Comparison of ENCODE assay signal across 32 cellular contexts in genomic region chr5:130884033-130884432, GRCh38.
"Had no signal": no experiment of that assay in that cellular context is flagged by ENCODE, and none has a peak within 500 bp of the region (broad histone marks: within the 10 kb centered on the region; RNA-seq: fewer than 3 reads in every experiment).

No MANE protein-coding gene starts in this region.

- H3K4me3 Mint-ChIP-seq: activated CD4-positive, alpha-beta T cell treated with anti-CD3 and anti-CD28 coated beads, Interleukin-2, amount 10 ng/mL, durations not matched to agents 24 days and 14 days; activated CD8-positive, alpha-beta T cell treated with anti-CD3 and anti-CD28 coated beads for 36 hours; activated naive CD8-positive, alpha-beta T cell treated with anti-CD3 and anti-CD28 coated beads for 36 hours; activated T-cell treated with anti-CD3 and anti-CD28 coated beads, Interleukin-2, amount 50 U/mL, for 72 hours; activated T-helper 17 cell treated with anti-CD3 and anti-CD28 coated beads, Interleukin-2, amount 50 U/mL, for 72 hours had no signal

- H3K4me3 ChIP-seq: ascending aorta, cardiac muscle cell, MG63, PC-9, SJCRH30, SK-N-MC had no signal

- H3K9me3 ChIP-seq: ascending aorta, MG63, SJCRH30 had no signal

- DNase-seq: activated CD4-positive, alpha-beta T cell treated with anti-CD3 and anti-CD28 coated beads, Interleukin-2, amount 10 ng/mL, durations not matched to agents 24 days and 14 days; activated CD4-positive, alpha-beta T cell treated with anti-CD3 and anti-CD28 coated beads, Interleukin-2, amount 50 U/mL, for 4 hours; activated CD4-positive, CD25-positive, alpha-beta regulatory T cell; activated CD8-positive, alpha-beta T cell treated with anti-CD3 and anti-CD28 coated beads for 36 hours; activated effector memory CD4-positive, alpha-beta T cell treated with anti-CD3 and anti-CD28 coated beads, Interleukin-2, amount 50 U/mL, for 16 hours; activated naive CD4-positive, alpha-beta T cell; activated naive CD4-positive, alpha-beta T cell treated with anti-CD3 and anti-CD28 coated beads, Interleukin-2, amount 50 U/mL, for 16 hours; activated naive CD8-positive, alpha-beta T cell treated with anti-CD3 and anti-CD28 coated beads for 36 hours; activated T-cell treated with anti-CD3 and anti-CD28 coated beads, Interleukin-2, amount 50 U/mL, for 1 hour; activated T-cell treated with anti-CD3 and anti-CD28 coated beads, Interleukin-2, amount 50 U/mL, for 72 hours; amygdala; Kasumi-1; KG1; MG63; NCI-H1048; NCI-H1105 treated with DMSO at 0.1 percent for 48 hours; NCI-H1436; NCI-H1694; NCI-H1930; NCI-H345; NCI-H524 treated with DMSO at 0.1 percent for 48 hours; NCI-H748 treated with DMSO at 0.1 percent for 48 hours; NK-92 treated with Interleukin-12 subunit alpha and Interleukin-12 subunit beta, amount 100 ng/mL, for 24 hours; PC-9; Right ventricle myocardium superior; SJCRH30; T1000; WERI-Rb-1 had no signal

- H3K27ac Mint-ChIP-seq: activated CD4-positive, alpha-beta T cell treated with anti-CD3 and anti-CD28 coated beads, Interleukin-2, amount 10 ng/mL, durations not matched to agents 24 days and 14 days; activated CD8-positive, alpha-beta T cell treated with anti-CD3 and anti-CD28 coated beads for 36 hours; activated naive CD8-positive, alpha-beta T cell treated with anti-CD3 and anti-CD28 coated beads for 36 hours; activated T-cell treated with anti-CD3 and anti-CD28 coated beads, Interleukin-2, amount 50 U/mL, for 72 hours; activated T-helper 17 cell treated with anti-CD3 and anti-CD28 coated beads, Interleukin-2, amount 50 U/mL, for 72 hours had no signal

- H3K4me1 Mint-ChIP-seq: activated T-helper 17 cell treated with anti-CD3 and anti-CD28 coated beads, Interleukin-2, amount 50 U/mL, for 72 hours had no signal

- H3K4me1 ChIP-seq: ascending aorta, SJCRH30 had no signal

- H3K36me3 Mint-ChIP-seq: activated naive CD8-positive, alpha-beta T cell treated with anti-CD3 and anti-CD28 coated beads for 36 hours had no signal

- H3K9me3 Mint-ChIP-seq: activated CD4-positive, alpha-beta T cell treated with anti-CD3 and anti-CD28 coated beads, Interleukin-2, amount 10 ng/mL, durations not matched to agents 24 days and 14 days; activated CD8-positive, alpha-beta T cell treated with anti-CD3 and anti-CD28 coated beads for 36 hours; activated naive CD8-positive, alpha-beta T cell treated with anti-CD3 and anti-CD28 coated beads for 36 hours; activated T-cell treated with anti-CD3 and anti-CD28 coated beads, Interleukin-2, amount 50 U/mL, for 72 hours had no signal

- H3K27me3 ChIP-seq: ascending aorta, cardiac muscle cell, MG63, SJCRH30 had no signal

- H3K27me3 Mint-ChIP-seq: activated naive CD8-positive, alpha-beta T cell treated with anti-CD3 and anti-CD28 coated beads for 36 hours had no signal

- H3K36me3 ChIP-seq: ascending aorta, cardiac muscle cell, MG63, SJCRH30, WERI-Rb-1 had no signal

- H3K4me2 ChIP-seq: PC-9 had no signal

- H3K27ac ChIP-seq: ascending aorta, cardiac muscle cell, PC-9, SJCRH30, SK-N-MC, WERI-Rb-1 had no signal

- H2AFZ ChIP-seq: PC-9 had no signal
